In the genomic region with DNA sequence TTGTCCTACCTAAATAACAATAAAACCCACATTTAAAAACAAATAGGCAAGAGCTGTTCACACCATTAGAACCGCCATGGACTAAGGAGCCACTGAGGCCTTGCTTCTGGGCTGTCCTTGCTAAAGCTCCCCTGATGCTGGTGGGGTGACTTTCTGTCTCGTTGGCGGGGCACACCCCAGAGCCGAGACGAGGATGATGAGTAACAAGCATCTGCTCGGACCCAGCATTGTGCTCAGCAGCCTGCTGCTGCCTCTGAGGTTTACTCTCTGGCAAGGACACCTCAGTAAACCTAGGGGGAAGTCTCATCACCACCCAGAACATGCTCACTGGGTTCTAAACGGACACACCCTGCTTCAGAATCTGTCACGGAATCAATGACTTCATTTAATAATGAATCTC, we compare ENCODE assay signal across 14 cellular contexts. TPM values are rescaled to one million over a fixed set of nuclear protein-coding genes. Genes with fewer than 3 reads are reported as not detected.
"Had no signal": no experiment of that assay in that cellular context is flagged by ENCODE, and none has a peak within 500 bp of the region (broad histone marks: within the 10 kb centered on the region; RNA-seq: fewer than 3 reads in every experiment).

No MANE protein-coding gene starts in this region.

RNA-seq across cellular contexts. Expression of gene CFC1B, which starts 10.6 kb away (rescaled TPM):
- total RNA-seq: activated CD4-positive, alpha-beta T cell treated with anti-CD3 and anti-CD28 coated beads, Interleukin-2, amount 10 ng/mL, durations not matched to agents 7 days and 5 days; chondrocyte; endothelial cell of umbilical vein; esophagus muscularis mucosa; gastroesophageal sphincter; heart left ventricle; kidney; left lobe of liver; sciatic nerve; smooth muscle cell; subcutaneous adipose tissue; thyroid gland; ureter had no signal
- polyA plus RNA-seq: endothelial cell of umbilical vein, heart left ventricle, lung, smooth muscle cell had no signal

RNA-seq across cellular contexts. Expression of gene POTEI, which starts 22.5 kb away (rescaled TPM):
- total RNA-seq: activated CD4-positive, alpha-beta T cell treated with anti-CD3 and anti-CD28 coated beads, Interleukin-2, amount 10 ng/mL, durations not matched to agents 7 days and 5 days; esophagus muscularis mucosa; heart left ventricle; kidney; left lobe of liver; subcutaneous adipose tissue; ureter had no signal
- polyA plus RNA-seq: heart left ventricle had no signal
